ENCODE assay signal across 12 cellular contexts in genomic region chr17:49229076-49229804, GRCh38. TPM values are rescaled to one million over a fixed set of nuclear protein-coding genes. Genes with fewer than 3 reads are reported as not detected.
DNase-seq lines count a peak whose midpoint lies in the region; ATAC-seq and TF ChIP-seq lines count a peak whose summit lies in the region.
"Had no signal": no experiment of that assay in that cellular context is flagged by ENCODE, and none has a peak within 500 bp of the region (broad histone marks: within the 10 kb centered on the region; RNA-seq: fewer than 3 reads in every experiment).

No MANE protein-coding gene starts in this region.

- no peak for ATAC-seq in activated T-cell treated with anti-CD3 and anti-CD28 coated beads, Interleukin-2, amount 50 U/mL, for 4 hours
- no peak for ATAC-seq in left colon
- ATAC-seq: Panc1 had no signal

- H3K9me3 Mint-ChIP-seq in activated T-cell treated with anti-CD3 and anti-CD28 coated beads, Interleukin-2, amount 50 U/mL, for 4 hours = no peaks in the 10 kb centered on the region
- H3K9me3 Mint-ChIP-seq in IgD-negative memory B cell (no peaks in the 10 kb centered on the region), endothelial cell (ENCODE audit: unreplicated experiment) (no peaks in the 10 kb centered on the region)

- no peak overlapping the region for H3K4me3 ChIP-seq in skeletal muscle satellite cell (ENCODE audit: low read length)

- intact Hi-C loops in left colon (cut with DNase I, micrococcal nuclease) = no loop called here

- H3K27me3 Mint-ChIP-seq in activated T-cell treated with anti-CD3 and anti-CD28 coated beads, Interleukin-2, amount 50 U/mL, for 4 hours (ENCODE audit: low read depth) = peaks cover 22% of the 10 kb centered on the region
- H3K27me3 Mint-ChIP-seq in IgD-negative memory B cell (peaks cover 19% of the 10 kb centered on the region), endothelial cell (ENCODE audit: unreplicated experiment) (peaks cover 23% of the 10 kb centered on the region)

- no peak for DNase-seq in activated T-cell treated with anti-CD3 and anti-CD28 coated beads, Interleukin-2, amount 50 U/mL, for 4 hours
- DNase-seq in activated T-cell treated with anti-CD3 and anti-CD28 coated beads, Interleukin-2, amount 50 U/mL, for 1 hour = no peak
- no peak for DNase-seq in endothelial cell (ENCODE audit: low spot score)
- no peak for DNase-seq in kidney tubule cell (ENCODE audit: low spot score)
- DNase-seq in left colon = no peak
- DNase-seq in NCI-H446 treated with DMSO at 0.1 percent for 48 hours (lab: John Stamatoyannopoulos, UW) = no peak
- DNase-seq: central memory CD4-positive, alpha-beta T cell; MV-4-11 had no signal

- no peaks in the 10 kb centered on the region for H3K9me3 ChIP-seq in skeletal muscle satellite cell (replicated peaks; ENCODE audit: low read length)

- peak overlapping the region; percentile 97 for H3K4me2 ChIP-seq in skeletal muscle satellite cell (ENCODE audit: low read length)

- H3K9ac ChIP-seq in skeletal muscle satellite cell (ENCODE audit: low read depth, low read length) = no peak overlapping the region

- peak overlapping the region in 1 of 3 donors; percentile 6 for H3K27ac Mint-ChIP-seq in IgD-negative memory B cell
- H3K27ac Mint-ChIP-seq in endothelial cell (ENCODE audit: unreplicated experiment) = no peak overlapping the region

- peaks cover 17% of the 10 kb centered on the region for H3K4me1 Mint-ChIP-seq in activated T-cell treated with anti-CD3 and anti-CD28 coated beads, Interleukin-2, amount 50 U/mL, for 4 hours (ENCODE audit: low read depth)
- H3K4me1 Mint-ChIP-seq in IgD-negative memory B cell (peaks cover 7 to 18% (median 14%) of the 10 kb centered on the region in 3 donors), endothelial cell (ENCODE audit: unreplicated experiment) (peaks cover 3% of the 10 kb centered on the region)

- TF ChIP-seq CTCF in endothelial cell (IDR thresholded peaks at IDR 0.05; ENCODE audit: unreplicated experiment) = no peak

- H3K4me1 ChIP-seq in skeletal muscle satellite cell (ENCODE audit: control insufficient read depth, insufficient read depth, low read length) = peaks cover 12% of the 10 kb centered on the region

- peak overlapping the region; percentile 58 for H3K4me3 Mint-ChIP-seq in activated T-cell treated with anti-CD3 and anti-CD28 coated beads, Interleukin-2, amount 50 U/mL, for 4 hours
- H3K4me3 Mint-ChIP-seq in IgD-negative memory B cell (peak overlapping the region; percentile 59 to 92 (median 75)), endothelial cell (ENCODE audit: unreplicated experiment) (peak overlapping the region; percentile 71)

- H3K36me3 ChIP-seq in skeletal muscle satellite cell (ENCODE audit: insufficient read depth, low read length) = no peaks in the 10 kb centered on the region

- peaks cover 49% of the 10 kb centered on the region for H3K27me3 ChIP-seq in skeletal muscle satellite cell (ENCODE audit: control insufficient read depth, insufficient read depth, low read length)

- H3K36me3 Mint-ChIP-seq in activated T-cell treated with anti-CD3 and anti-CD28 coated beads, Interleukin-2, amount 50 U/mL, for 4 hours (ENCODE audit: insufficient read depth) = no peaks in the 10 kb centered on the region
- H3K36me3 Mint-ChIP-seq in IgD-negative memory B cell (no peaks in the 10 kb centered on the region), endothelial cell (ENCODE audit: low read depth, unreplicated experiment) (peaks cover 3% of the 10 kb centered on the region)

RNA-seq across cellular contexts. Expression of gene PHOSPHO1, which starts 1.3 kb away (rescaled TPM):
- under 1 TPM in 1 of 3 donors, not detected in 2; 0.23 TPM for total RNA-seq in activated T-cell treated with anti-CD3 and anti-CD28 coated beads, Interleukin-2, amount 50 U/mL, for 4 hours
- polyA plus RNA-seq in IgD-negative memory B cell = 1.0 TPM
- not detected for total RNA-seq in endothelial cell (ENCODE audit: unreplicated experiment)
- 0.22 and 0.51 TPM in 2 replicates for total RNA-seq in skeletal muscle satellite cell (2012; rRNA removed)
- total RNA-seq in left colon = not detected
- polyA plus RNA-seq: neural cell had no signal

RNA-seq across cellular contexts. Expression of gene ABI3, which starts 18.7 kb away (rescaled TPM):
- 10 to 100 TPM; 15.0 to 24.2 (median 22.7) TPM for total RNA-seq in activated T-cell treated with anti-CD3 and anti-CD28 coated beads, Interleukin-2, amount 50 U/mL, for 4 hours
- polyA plus RNA-seq in IgD-negative memory B cell = 34.2 TPM
- total RNA-seq in endothelial cell (ENCODE audit: unreplicated experiment) (15.7 TPM), left colon (1 to 10 TPM; 3.4 to 7.6 TPM)
- 0.22 and 2.8 TPM in 2 replicates for total RNA-seq in skeletal muscle satellite cell (2012; rRNA removed)
- polyA plus RNA-seq: neural cell had no signal

RNA-seq across cellular contexts. Expression of gene GNGT2, which starts 18.9 kb away (rescaled TPM):
- total RNA-seq in activated T-cell treated with anti-CD3 and anti-CD28 coated beads, Interleukin-2, amount 50 U/mL, for 4 hours = 10 to 100 TPM in 2 of 3 donors, 1 to 10 TPM in 1; 8.7 to 14.8 (median 12.8) TPM
- polyA plus RNA-seq in IgD-negative memory B cell = 10.3 TPM
- total RNA-seq in endothelial cell (ENCODE audit: unreplicated experiment) = 2.1 TPM
- total RNA-seq in skeletal muscle satellite cell (2012; rRNA removed) = not detected in 2 replicates
- 1 to 10 TPM; 1.3 to 1.4 TPM for total RNA-seq in left colon
- polyA plus RNA-seq: neural cell had no signal
